Comparison of ENCODE assay signal across 16 cellular contexts in the genomic region with DNA sequence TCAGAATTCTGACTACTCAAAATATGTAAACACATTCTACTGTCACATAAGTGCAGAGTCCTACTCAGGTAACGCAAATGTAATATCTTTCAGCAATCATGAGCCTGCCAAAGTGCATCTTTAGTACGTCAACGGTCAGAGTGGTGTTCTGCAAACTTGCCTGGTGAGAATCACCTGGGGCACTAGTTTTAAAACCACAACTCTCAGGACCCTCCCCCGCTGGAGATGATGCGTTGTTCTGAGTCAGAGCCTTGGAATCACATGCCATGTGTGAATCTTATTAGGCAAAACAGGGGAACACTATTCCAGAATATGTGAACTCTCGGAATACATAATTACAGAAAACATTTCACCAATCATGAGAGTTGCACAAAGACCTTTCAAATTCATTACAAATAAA.
DNase-seq lines count a peak whose midpoint lies in the region; ATAC-seq and TF ChIP-seq lines count a peak whose summit lies in the region.
"Had no signal": no experiment of that assay in that cellular context is flagged by ENCODE, and none has a peak within 500 bp of the region (broad histone marks: within the 10 kb centered on the region; RNA-seq: fewer than 3 reads in every experiment).

No MANE protein-coding gene starts in this region.

- 90 to 91% methylated on average over 6 of the region's 6 CpGs for WGBS in body of pancreas, 2 donors

- H3K27ac ChIP-seq in vagina, result no peak overlapping the region
- no peak overlapping the region for H3K27ac ChIP-seq in body of pancreas
- H3K27ac ChIP-seq: sigmoid colon had no signal

- TF ChIP-seq POLR2A in vagina (IDR thresholded peaks at IDR 0.05) (no peak), body of pancreas (IDR thresholded peaks at IDR 0.05) (no peak)

- ATAC-seq in body of pancreas (no peak), HG02678 (IDR thresholded peaks at IDR 0.05; ENCODE audit: unreplicated experiment) (no peak)
- ATAC-seq: activated CD8-positive, alpha-beta T cell treated with anti-CD3 and anti-CD28 coated beads, Interleukin-2, amount 10 ng/mL, durations not matched to agents 7 days and 5 days had no signal

- H3K27me3 ChIP-seq in kidney epithelial cell (ENCODE audit: control insufficient read depth, insufficient read depth, low read length), result no peaks in the 10 kb centered on the region
- no peaks in the 10 kb centered on the region for H3K27me3 ChIP-seq in vagina
- H3K27me3 ChIP-seq in body of pancreas, result no peaks in the 10 kb centered on the region
- H3K27me3 ChIP-seq: BE2C, sigmoid colon had no signal

- intact Hi-C loops in vagina (cut with DNase I), result no loop called here
- intact Hi-C loops in body of pancreas (cut with DNase I), result no loop called here

- no peaks in the 10 kb centered on the region for H3K36me3 ChIP-seq in kidney epithelial cell (ENCODE audit: control insufficient read depth, insufficient read depth, low read length)
- H3K36me3 ChIP-seq in vagina, result no peaks in the 10 kb centered on the region
- H3K36me3 ChIP-seq in body of pancreas (replicated peaks in 1 of 2; ENCODE audit: insufficient read depth in 1 of 2, low read depth in 2 of 2), result no peaks in the 10 kb centered on the region
- H3K36me3 ChIP-seq: BE2C, sigmoid colon had no signal

- DNase-seq in ELF-1 (ENCODE audit: low read depth, low spot score) (peak; percentile 57), NCI-H69 (lab: John Stamatoyannopoulos, UW) (peak; percentile 32), choroid plexus epithelial cell (ENCODE audit: low read depth) (peak; percentile 61), kidney epithelial cell (ENCODE audit: low read depth) (peak; percentile 29), vagina (ENCODE audit: extremely low spot score in 2 of 2) (no peak), body of pancreas (no peak)
- DNase-seq in activated naive CD4-positive, alpha-beta T cell treated with anti-CD3 and anti-CD28 coated beads, Interleukin-2, amount 50 U/mL, for 16 hours, result no peak
- DNase-seq: activated CD8-positive, alpha-beta T cell treated with anti-CD3 and anti-CD28 coated beads, Interleukin-2, amount 10 ng/mL, durations not matched to agents 7 days and 5 days; activated effector memory CD4-positive, alpha-beta T cell treated with Interleukin-2 at 50 U/mL for 16 hours; BE2C; HFFc6; IMR-90; NCI-H446 treated with DMSO at 0.1 percent for 48 hours; RPMI8226; sigmoid colon had no signal

- no peaks in the 10 kb centered on the region for H3K9me3 ChIP-seq in vagina
- H3K9me3 ChIP-seq in body of pancreas, result no peaks in the 10 kb centered on the region
- H3K9me3 ChIP-seq: BE2C, sigmoid colon had no signal

- H3K4me3 ChIP-seq in choroid plexus epithelial cell (ENCODE audit: low read depth, low read length) (no peak overlapping the region), kidney epithelial cell (ENCODE audit: low read depth, low read length) (no peak overlapping the region), vagina (no peak overlapping the region), body of pancreas (no peak overlapping the region)
- H3K4me3 ChIP-seq: sigmoid colon had no signal

- no peaks in the 10 kb centered on the region for H3K4me1 ChIP-seq in vagina
- H3K4me1 ChIP-seq in body of pancreas, result no peaks in the 10 kb centered on the region
- H3K4me1 ChIP-seq: BE2C had no signal

- TF ChIP-seq CTCF in choroid plexus epithelial cell (conservative IDR thresholded peaks at IDR 0.05; ENCODE audit: low read depth, low read length) (no peak), kidney epithelial cell (IDR thresholded peaks at IDR 0.05; ENCODE audit: insufficient read depth, low read length, poor library complexity, severe bottlenecking) (no peak), vagina (IDR thresholded peaks at IDR 0.05) (no peak), body of pancreas (IDR thresholded peaks at IDR 0.05) (no peak)

Comparison
In these comparisons a context has a peak if more than half of its experiments do, and no peak if none do; other contexts are left out.
1. DNase-seq: peak in ELF-1 (single experiment), NCI-H69 (single experiment), choroid plexus epithelial cell (single experiment) and kidney epithelial cell (single experiment); none in activated naive CD4-positive, alpha-beta T cell treated with anti-CD3 and anti-CD28 coated beads, Interleukin-2, amount 50 U/mL, for 16 hours (single experiment), vagina (0 of 2) and body of pancreas (0 of 4).